In genomic region chr17:79777844-79778503, GRCh38 we compare ENCODE assay signal across 8 cellular contexts. TPM values are rescaled to one million over a fixed set of nuclear protein-coding genes. Genes with fewer than 3 reads are reported as not detected.
DNase-seq lines count a peak whose midpoint lies in the region; ATAC-seq and TF ChIP-seq lines count a peak whose summit lies in the region.

TSS of gene CBX2 (plus strand) at chr17:79778148. CDS start at chr17:79778236, 88 bp downstream.

- WGBS in thymus = under 1% methylated on average over 101 of the region's 101 CpGs

- peaks cover 0 to 46% (median 42%) of the 10 kb centered on the region in 11 experiments; a peak in 18 of 22 replicates for H4K20me1 ChIP-seq in BLaER1 treated with 17β-estradiol and CSF1 and Interleukin-3, amounts not matched to agents 10 nM and 100 nM

- peak within 1 kb of the TSS in 2 of 3 donors; percentile 83 to 85 for H3K27ac Mint-ChIP-seq in IgD-negative memory B cell
- no peak within 1 kb of the TSS for H3K27ac Mint-ChIP-seq in activated naive CD4-positive, alpha-beta T cell treated with anti-CD3 and anti-CD28 coated beads for 36 hours
- peak within 1 kb of the TSS; percentile 52 for H3K27ac Mint-ChIP-seq in osteocyte (ENCODE audit: unreplicated experiment)

- H3K4me3 ChIP-seq in BLaER1 treated with 17β-estradiol and CSF1 and Interleukin-3, amounts not matched to agents 10 nM and 100 nM = peak within 1 kb of the TSS; percentile 67 to 91 (median 82)
- peak within 1 kb of the TSS; percentile 83 for H3K4me3 ChIP-seq in thymus (ENCODE audit: low read length)

- H3K9me3 Mint-ChIP-seq in IgD-negative memory B cell (no peaks in the 10 kb centered on the region), osteocyte (ENCODE audit: unreplicated experiment) (no peaks in the 10 kb centered on the region)
- no peaks in the 10 kb centered on the region for H3K9me3 Mint-ChIP-seq in activated naive CD4-positive, alpha-beta T cell treated with anti-CD3 and anti-CD28 coated beads for 36 hours

- CTCF ChIA-PET in activated naive CD4-positive, alpha-beta T cell treated with anti-CD3 and anti-CD28 coated beads for 36 hours (lab: Charles Lee) = interaction anchor here (2.3 kb wide), 1 partner anchor 32 kb away, joined by 10 read pairs; no protein-coding TSS in a partner anchor

- no peak for TF ChIP-seq CTCF in osteocyte (IDR thresholded peaks at IDR 0.05)

- peak; percentile 87 for DNase-seq in SK-MEL-5 (ENCODE audit: low read depth, low spot score)
- peak; percentile 81 for DNase-seq in activated naive CD4-positive, alpha-beta T cell treated with anti-CD3 and anti-CD28 coated beads for 36 hours
- DNase-seq in head of caudate nucleus = peak; percentile 8 to 92 (median 82)
- peak; percentile 94 for DNase-seq in osteocyte (ENCODE audit: extremely low spot score, unreplicated experiment)

- H3K4me1 Mint-ChIP-seq in IgD-negative memory B cell (peaks cover 8 to 10% (median 8%) of the 10 kb centered on the region in 3 donors), osteocyte (ENCODE audit: unreplicated experiment) (peaks cover 13% of the 10 kb centered on the region)
- peaks cover 12% of the 10 kb centered on the region for H3K4me1 Mint-ChIP-seq in activated naive CD4-positive, alpha-beta T cell treated with anti-CD3 and anti-CD28 coated beads for 36 hours (ENCODE audit: low read depth)

- in situ Hi-C loops in SK-MEL-5 (cut with HindIII; ENCODE audit: low pct_unique_long_range_greater_than_20kb, low sequenced_read_pairs) = loop anchor here (25.0 kb wide), 1 partner anchor 209 kb away; no protein-coding TSS in a partner anchor

- H3K27me3 Mint-ChIP-seq in IgD-negative memory B cell = peaks cover 64% of the 10 kb centered on the region
- H3K27me3 Mint-ChIP-seq in activated naive CD4-positive, alpha-beta T cell treated with anti-CD3 and anti-CD28 coated beads for 36 hours (ENCODE audit: low read depth) = peaks cover 68% of the 10 kb centered on the region
- H3K27me3 Mint-ChIP-seq in osteocyte (ENCODE audit: unreplicated experiment) = peaks cover 39% of the 10 kb centered on the region

- peaks cover 38 to 52% (median 50%) of the 10 kb centered on the region in 10 experiments for H3K4me1 ChIP-seq in BLaER1 treated with 17β-estradiol and CSF1 and Interleukin-3, amounts not matched to agents 10 nM and 100 nM
- H3K4me1 ChIP-seq in thymus (ENCODE audit: control insufficient read depth, insufficient read depth, low read length) = peaks cover 35% of the 10 kb centered on the region

- peak within 1 kb of the TSS; percentile 77 to 94 (median 86) for H3K4me3 Mint-ChIP-seq in IgD-negative memory B cell
- H3K4me3 Mint-ChIP-seq in activated naive CD4-positive, alpha-beta T cell treated with anti-CD3 and anti-CD28 coated beads for 36 hours = peak within 1 kb of the TSS; percentile 82
- peak within 1 kb of the TSS; percentile 85 for H3K4me3 Mint-ChIP-seq in osteocyte (ENCODE audit: unreplicated experiment)

- intact Hi-C loops in activated naive CD4-positive, alpha-beta T cell treated with anti-CD3 and anti-CD28 coated beads for 36 hours (cut with micrococcal nuclease) = loop anchor here (1.0 to 2.0 kb wide), 2 partner anchors 19 to 32 kb away; partner anchors contain the start of gene CBX8
- intact Hi-C loops in head of caudate nucleus (cut with DNase I) = no loop called here

- peaks cover 0 to 36% (median 22%) of the 10 kb centered on the region in 11 experiments; a peak in 15 of 22 replicates for H3K36me3 ChIP-seq in BLaER1 treated with 17β-estradiol and CSF1 and Interleukin-3, amounts not matched to agents 10 nM and 100 nM
- H3K36me3 ChIP-seq in thymus (ENCODE audit: control insufficient read depth, insufficient read depth) = peaks cover 3% of the 10 kb centered on the region

- no peaks in the 10 kb centered on the region for H3K9me3 ChIP-seq in BLaER1 treated with 17β-estradiol and CSF1 and Interleukin-3, amounts not matched to agents 10 nM and 100 nM (replicated peaks in 1 of 11)
- H3K9me3 ChIP-seq in thymus (ENCODE audit: control insufficient read depth) = no peaks in the 10 kb centered on the region

- peak within 1 kb of the TSS; percentile 90 to 99 (median 97) for H3K4me2 ChIP-seq in BLaER1 treated with 17β-estradiol and CSF1 and Interleukin-3, amounts not matched to agents 10 nM and 100 nM

- H3K27me3 ChIP-seq in BLaER1 treated with 17β-estradiol and CSF1 and Interleukin-3, amounts not matched to agents 10 nM and 100 nM = peaks cover 0 to 25% (median 18%) of the 10 kb centered on the region in 11 experiments; a peak in 20 of 22 replicates
- H3K27me3 ChIP-seq in thymus (ENCODE audit: control insufficient read depth, insufficient read depth) = peaks cover 20% of the 10 kb centered on the region

- ATAC-seq in GM19395 (IDR thresholded peaks at IDR 0.05; ENCODE audit: unreplicated experiment) = peak; percentile 45

- H3K27ac ChIP-seq in BLaER1 treated with 17β-estradiol and CSF1 and Interleukin-3, amounts not matched to agents 10 nM and 100 nM = peak within 1 kb of the TSS; percentile 58 to 88 (median 84); a peak in 21 of 22 replicates
- peak within 1 kb of the TSS; percentile 36 for H3K27ac ChIP-seq in thymus (ENCODE audit: low read depth)

- peak within 1 kb of the TSS; percentile 81 to 89 (median 84) for H3K9ac ChIP-seq in BLaER1 treated with 17β-estradiol and CSF1 and Interleukin-3, amounts not matched to agents 10 nM and 100 nM

- peaks cover 2% of the 10 kb centered on the region for H3K36me3 Mint-ChIP-seq in IgD-negative memory B cell
- H3K36me3 Mint-ChIP-seq in activated naive CD4-positive, alpha-beta T cell treated with anti-CD3 and anti-CD28 coated beads for 36 hours (ENCODE audit: low read depth) = no peaks in the 10 kb centered on the region
- peaks cover 5% of the 10 kb centered on the region for H3K36me3 Mint-ChIP-seq in osteocyte (ENCODE audit: unreplicated experiment)

RNA-seq across cellular contexts. Expression of gene CBX2, which starts in this region (rescaled TPM):
- polyA plus RNA-seq in IgD-negative memory B cell (0.26 TPM), thymus (4.4 TPM)
- total RNA-seq in SK-MEL-5 (2014; rRNA removed; shearing (Covaris generic)) = 18.0 and 18.4 TPM in 2 replicates
- 24.5 and 29.7 TPM in 2 replicates for polyA plus RNA-seq in SK-MEL-5 (2015; cell fraction: cytosol; rRNA removed)
- 59.6 and 70.5 TPM in 2 replicates for polyA plus RNA-seq in SK-MEL-5 (2015; cell fraction: nucleus; rRNA removed)
- total RNA-seq in activated naive CD4-positive, alpha-beta T cell treated with anti-CD3 and anti-CD28 coated beads for 36 hours = 1 to 10 TPM; 5.2 to 5.8 TPM
- total RNA-seq in osteocyte = 9.9 and 12.7 TPM in 2 replicates

Comparison
In these comparisons a context has a peak if more than half of its experiments do, and no peak if none do; other contexts are left out.
1. Peak in every context shown above with its lines: DNase-seq, ATAC-seq, H3K4me3 ChIP-seq and H3K27ac ChIP-seq.